9 cellular contexts compared by ENCODE assay signal in the genomic region with DNA sequence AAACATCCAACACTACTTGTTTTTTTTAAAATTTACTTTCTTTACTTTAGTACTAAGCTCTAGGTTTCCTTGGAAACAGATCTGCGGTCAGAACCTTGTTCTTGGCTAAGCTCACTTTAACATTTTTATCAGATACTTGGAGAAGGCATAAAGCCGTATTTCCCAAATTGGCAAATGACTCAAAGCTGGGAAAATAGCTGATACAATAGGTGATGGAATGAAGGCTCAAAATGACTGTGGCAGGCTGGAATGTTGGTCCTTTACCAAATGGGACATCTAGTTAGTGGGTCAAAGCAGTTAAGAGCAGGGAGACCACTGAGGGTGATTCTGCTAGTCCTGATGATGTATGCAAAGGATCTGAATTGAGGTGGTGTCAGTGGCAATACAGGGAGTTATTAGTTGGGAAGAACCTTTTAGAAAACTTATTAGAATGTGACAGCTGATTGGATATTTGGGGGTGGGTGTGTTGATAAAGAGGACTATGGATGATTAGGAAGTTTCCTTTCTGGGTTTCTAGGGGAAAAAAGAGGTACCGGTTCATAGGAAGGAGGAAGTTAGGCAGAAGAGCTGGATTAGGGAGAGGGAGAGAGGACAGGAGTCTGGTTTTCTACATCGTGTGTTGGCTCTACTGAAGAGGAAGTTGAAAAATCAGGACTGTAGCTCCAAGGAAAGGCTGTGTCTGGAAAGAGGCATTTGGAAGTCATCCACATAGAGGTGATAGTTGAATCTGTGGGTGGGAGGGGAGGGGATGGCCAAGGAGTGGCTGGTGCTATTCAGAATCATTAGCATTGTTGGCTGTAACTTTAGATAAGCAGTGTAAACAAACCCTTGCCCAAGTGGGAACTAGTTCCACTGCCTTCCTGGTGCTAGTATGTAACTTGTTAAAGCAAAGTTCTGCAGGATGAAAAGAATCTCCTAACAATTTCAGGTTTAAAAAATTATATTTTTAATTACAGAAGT. TPM values are rescaled to one million over a fixed set of nuclear protein-coding genes. Genes with fewer than 3 reads are reported as not detected.
DNase-seq lines count a peak whose midpoint lies in the region; ATAC-seq and TF ChIP-seq lines count a peak whose summit lies in the region.
"Had no signal": no experiment of that assay in that cellular context is flagged by ENCODE, and none has a peak within 500 bp of the region (broad histone marks: within the 10 kb centered on the region; RNA-seq: fewer than 3 reads in every experiment).

No MANE protein-coding gene starts in this region.

- POLR2A ChIA-PET in PC-9 (lab: Charles Lee; ENCODE audit: unreplicated experiment) = interaction anchor here (0.6 to 0.9 kb wide), 5 partner anchors 9 to 397 kb away, joined by 3 to 14 read pairs (median 6); no protein-coding TSS in a partner anchor

- DNase-seq in ELF-1 (ENCODE audit: low read depth, low spot score) (peak; percentile 56), PC-9 (peak; percentile 43 to 93), glomerular visceral epithelial cell (ENCODE audit: extremely low spot score) (peak; percentile 36), retinal pigment epithelial cell (ENCODE audit: low read depth) (peak; percentile 95), ACHN (no peak), globus pallidus (ENCODE audit: low spot score) (no peak)
- DNase-seq: H9 had no signal

- intact Hi-C loops in PC-9 (cut with micrococcal nuclease; ENCODE audit: unreplicated experiment) = loop anchor here (1.0 to 2.0 kb wide), 3 partner anchors 12 to 116 kb away; no protein-coding TSS in a partner anchor

- H3K4me3 ChIP-seq in PC-9 (peak overlapping the region; percentile 44; the same call in 1 of the 2 replicates), retinal pigment epithelial cell (ENCODE audit: low read length) (peak overlapping the region; percentile 8)

- no peaks in the 10 kb centered on the region for H4K20me1 ChIP-seq in PC-9 (ENCODE audit: insufficient read depth)

- H3K9me2 ChIP-seq in PC-9 (ENCODE audit: insufficient read depth) = no peaks in the 10 kb centered on the region

- CTCF ChIA-PET in PC-9 (lab: Charles Lee) = interaction anchor here (0.6 kb wide), 1 partner anchor 12 kb away, joined by 5 read pairs; no protein-coding TSS in a partner anchor

- H3K36me3 ChIP-seq in PC-9 (ENCODE audit: low read depth) = no peaks in the 10 kb centered on the region; the same call in 1 of the 2 replicates

- no peaks in the 10 kb centered on the region for H3K9me3 ChIP-seq in PC-9 (ENCODE audit: insufficient read depth, low read depth)

- BruUV-seq in PC-9 (replicated peaks; lab: Mats Ljungman, UMichigan) = TSS peak; percentile 78

- H3K27ac ChIP-seq in PC-9 = peak overlapping the region; percentile 94

- in situ Hi-C loops in ACHN (cut with HindIII; ENCODE audit: low pct_ligation_motif_present, low pct_unique_long_range_greater_than_20kb, low sequenced_read_pairs) = no loop called here

- TF ChIP-seq CTCF in PC-9 (conservative IDR thresholded peaks at IDR 0.05) = no peak
- TF ChIP-seq CTCF in retinal pigment epithelial cell (conservative IDR thresholded peaks at IDR 0.05; ENCODE audit: low read depth, low read length) = no peak

- H2AFZ ChIP-seq in PC-9 = no peak overlapping the region; the same call in 1 of the 2 replicates

- H3F3A ChIP-seq in PC-9 (ENCODE audit: insufficient read depth, low read depth) = peaks cover 34% of the 10 kb centered on the region

- H3K4me2 ChIP-seq in PC-9 = peak overlapping the region; percentile 90

- H3K79me2 ChIP-seq in PC-9 (ENCODE audit: low read depth) = peaks cover 12% of the 10 kb centered on the region

- no peaks in the 10 kb centered on the region for H3K27me3 ChIP-seq in PC-9 (ENCODE audit: insufficient read depth, low read depth)

- ATAC-seq in GM19455 (IDR thresholded peaks at IDR 0.05; ENCODE audit: unreplicated experiment) = no peak
- ATAC-seq in activated CD4-positive, CD25-positive, alpha-beta regulatory T cell treated with anti-CD3 and anti-CD28 coated beads, Interleukin-2, amount 50 U/mL, for 24 hours = no peak

- peaks cover 59% of the 10 kb centered on the region for H3K4me1 ChIP-seq in PC-9 (replicated peaks; ENCODE audit: insufficient read depth)

RNA-seq across cellular contexts. Expression of gene PLCE1, which starts 13.1 kb away (rescaled TPM):
- 14.8 and 15.2 TPM in 2 replicates for total RNA-seq in PC-9 (2021)

Comparison
In these comparisons a context has a peak if more than half of its experiments do, and no peak if none do; other contexts are left out.
1. DNase-seq: peak in ELF-1 (single experiment), PC-9 (2 of 2), glomerular visceral epithelial cell (single experiment) and retinal pigment epithelial cell (single experiment); none in ACHN (single experiment) and globus pallidus (single experiment).